8 cellular contexts compared by ENCODE assay signal in the genomic region with DNA sequence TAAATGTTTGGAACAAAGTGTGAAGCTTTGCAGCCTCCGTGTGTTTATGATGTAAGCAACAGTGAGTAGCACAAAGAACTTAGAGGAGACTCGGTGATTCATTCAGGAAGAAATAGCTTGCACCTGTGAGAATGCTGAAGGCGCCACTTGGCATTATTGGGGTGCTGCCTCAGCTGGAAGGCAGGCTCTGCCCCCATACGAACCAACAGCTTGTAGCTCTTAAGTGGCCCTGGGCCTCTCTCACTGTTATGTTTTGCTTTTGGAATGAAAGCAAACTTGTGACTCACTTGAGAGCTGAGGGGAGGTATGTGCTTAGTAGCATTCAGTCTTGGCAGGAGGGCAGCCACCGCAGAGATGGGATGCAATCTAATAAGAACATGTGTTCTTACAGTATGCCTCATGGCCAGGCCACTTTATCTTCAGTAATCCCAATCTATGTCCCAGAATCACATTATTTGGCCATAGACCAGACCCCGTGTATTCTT.
DNase-seq lines count a peak whose midpoint lies in the region; ATAC-seq and TF ChIP-seq lines count a peak whose summit lies in the region.
"Had no signal": no experiment of that assay in that cellular context is flagged by ENCODE, and none has a peak within 500 bp of the region (broad histone marks: within the 10 kb centered on the region; RNA-seq: fewer than 3 reads in every experiment).

No MANE protein-coding gene starts in this region.

- peaks cover 0 to 14% (median 0%) of the 10 kb centered on the region in 4 donors for H3K4me1 ChIP-seq in transverse colon

- H3K27ac ChIP-seq in transverse colon, result peak overlapping the region in 1 of 4 donors; percentile 23
- H3K27ac ChIP-seq: SK-N-MC had no signal

- intact Hi-C loops in transverse colon (cut with DNase I; ENCODE audit: low total_unique reads), result no loop called here

- in situ Hi-C loops in astrocyte of the spinal cord (cut with HindIII; ENCODE audit: low sequenced_read_pairs), result no loop called here
- in situ Hi-C loops in transverse colon (cut with MboI; ENCODE audit: low pct_ligation_motif_present in 1 of 4, low pct_unique_long_range_greater_than_20kb in 1 of 4, low sequenced_read_pairs in 3 of 4), result loop anchor here (25.0 kb wide), 3 partner anchors 360 to 535 kb away; a partner anchor contains a TSS

- H3K27me3 Mint-ChIP-seq in HFFc6 (ENCODE audit: insufficient read depth), result peaks cover 8% of the 10 kb centered on the region
- H3K27me3 Mint-ChIP-seq in stimulated activated memory B cell treated with anti-CD40 and anti-IgM and Interleukin-4, amounts not matched to agents 10 μg/mL and 1 μg/mL and 100 μg/mL, for 72 hours, result no peaks in the 10 kb centered on the region

- no peaks in the 10 kb centered on the region for H3K36me3 Mint-ChIP-seq in HFFc6 (ENCODE audit: low read depth)
- H3K36me3 Mint-ChIP-seq in stimulated activated memory B cell treated with anti-CD40 and anti-IgM and Interleukin-4, amounts not matched to agents 10 μg/mL and 1 μg/mL and 100 μg/mL, for 72 hours, result no peaks in the 10 kb centered on the region

- WGBS in transverse colon (ENCODE audit: low coverage in 1 of 2), 2 donors, result 57 to 70% methylated on average over 3 to 6 of the region's 6 CpGs

- H3K27me3 ChIP-seq in transverse colon, result no peaks in the 10 kb centered on the region

- no peak overlapping the region for H3K4me3 ChIP-seq in astrocyte of the spinal cord (ENCODE audit: low read depth, low read length)
- no peak overlapping the region for H3K4me3 ChIP-seq in transverse colon
- H3K4me3 ChIP-seq: SK-N-MC had no signal

- H3K27ac Mint-ChIP-seq in HFFc6, result peak overlapping the region; percentile 67
- no peak overlapping the region for H3K27ac Mint-ChIP-seq in stimulated activated memory B cell treated with anti-CD40 and anti-IgM and Interleukin-4, amounts not matched to agents 10 μg/mL and 1 μg/mL and 100 μg/mL, for 72 hours

- no peaks in the 10 kb centered on the region for H3K36me3 ChIP-seq in transverse colon

- no peaks in the 10 kb centered on the region for H3K9me3 Mint-ChIP-seq in HFFc6
- H3K9me3 Mint-ChIP-seq in stimulated activated memory B cell treated with anti-CD40 and anti-IgM and Interleukin-4, amounts not matched to agents 10 μg/mL and 1 μg/mL and 100 μg/mL, for 72 hours, result no peaks in the 10 kb centered on the region

- ATAC-seq in stimulated activated memory B cell treated with anti-CD40 and anti-IgM and Interleukin-4, amounts not matched to agents 10 μg/mL and 1 μg/mL and 100 μg/mL, for 72 hours, result no peak
- no peak for ATAC-seq in HG02885 (IDR thresholded peaks at IDR 0.05; ENCODE audit: poor library complexity, unreplicated experiment)

- H3K4me1 Mint-ChIP-seq in HFFc6 (ENCODE audit: low read depth), result peaks cover 36% of the 10 kb centered on the region
- H3K4me1 Mint-ChIP-seq in stimulated activated memory B cell treated with anti-CD40 and anti-IgM and Interleukin-4, amounts not matched to agents 10 μg/mL and 1 μg/mL and 100 μg/mL, for 72 hours, result peaks cover 6% of the 10 kb centered on the region

- no peaks in the 10 kb centered on the region for H3K9me3 ChIP-seq in transverse colon

- peak; percentile 95 for DNase-seq in HFFc6
- peak; percentile 99 for DNase-seq in astrocyte of the spinal cord (ENCODE audit: low read depth, low spot score)
- DNase-seq in kidney glomerular epithelial cell (lab: John Stamatoyannopoulos, UW), result peak; percentile 91
- peak; percentile 11 for DNase-seq in transverse colon
- no peak for DNase-seq in activated CD4-positive, CD25-positive, alpha-beta regulatory T cell (lab: John Stamatoyannopoulos, UW)

- TF ChIP-seq CTCF in HFFc6 (IDR thresholded peaks at IDR 0.05) (0 out of 2 replicates have a peak, but pooled peaks have one; percentile 17), astrocyte of the spinal cord (IDR thresholded peaks at IDR 0.05; ENCODE audit: low read depth, low read length) (no peak), transverse colon (IDR thresholded peaks at IDR 0.05) (no peak)

- TF ChIP-seq POLR2A in transverse colon (IDR thresholded peaks at IDR 0.05), result no peak

- peak overlapping the region; percentile 43 for H3K4me3 Mint-ChIP-seq in HFFc6
- no peak overlapping the region for H3K4me3 Mint-ChIP-seq in stimulated activated memory B cell treated with anti-CD40 and anti-IgM and Interleukin-4, amounts not matched to agents 10 μg/mL and 1 μg/mL and 100 μg/mL, for 72 hours

- TF ChIP-seq EP300 in transverse colon (IDR thresholded peaks at IDR 0.05; ENCODE audit: low read depth), result no peak

Comparison
In these comparisons a context has a peak if more than half of its experiments do, and no peak if none do; other contexts are left out.
1. DNase-seq: peak in HFFc6 (single experiment), astrocyte of the spinal cord (single experiment), kidney glomerular epithelial cell (single experiment) and transverse colon (single experiment); none in activated CD4-positive, CD25-positive, alpha-beta regulatory T cell (0 of 4).